Comparison of ENCODE assay signal across 22 cellular contexts in genomic region chr12:132199526-132200319, GRCh38. TPM values are rescaled to one million over a fixed set of nuclear protein-coding genes. Genes with fewer than 3 reads are reported as not detected.
A peak's percentile ranks its signal among the peaks of the same experiment; 100 is the strongest.
DNase-seq lines count a peak whose midpoint lies in the region; ATAC-seq and TF ChIP-seq lines count a peak whose summit lies in the region.
"Had no signal": no experiment of that assay in that cellular context is flagged by ENCODE, and none has a peak within 500 bp of the region (broad histone marks: within the 10 kb centered on the region; RNA-seq: fewer than 3 reads in every experiment).

No MANE protein-coding gene starts in this region.

- H2BK15ac ChIP-seq in mesenchymal stem cell (ENCODE audit: low read depth, poor library complexity, severe bottlenecking) (no peak overlapping the region), neuronal stem cell (ENCODE audit: low read length) (no peak overlapping the region)

- no peaks in the 10 kb centered on the region for H3K79me1 ChIP-seq in mesenchymal stem cell (replicated peaks; ENCODE audit: low read length, poor library complexity, severe bottlenecking)
- H3K79me1 ChIP-seq in neuronal stem cell (ENCODE audit: low read depth, low read length), result no peaks in the 10 kb centered on the region

- no peaks in the 10 kb centered on the region for H3K36me3 ChIP-seq in heart right ventricle
- H3K36me3 ChIP-seq in mesenchymal stem cell (ENCODE audit: control insufficient read depth in 1 of 2, insufficient read depth in 2 of 2, low read depth in 1 of 2, low read length in 2 of 2), result no peaks in the 10 kb centered on the region
- no peaks in the 10 kb centered on the region for H3K36me3 ChIP-seq in neuronal stem cell (replicated peaks in 1 of 2; ENCODE audit: control insufficient read depth in 2 of 2, insufficient read depth in 2 of 2, low read length in 2 of 2)
- H3K36me3 ChIP-seq: BE2C; BLaER1 treated with 17β-estradiol and CSF1 and Interleukin-3, amounts not matched to agents 10 nM and 100 nM had no signal

- ATAC-seq in Right ventricle myocardium inferior (no peak), heart right ventricle (no peak)
- ATAC-seq: GM12878, GM23338, HCT116 had no signal

- H3K9me3 Mint-ChIP-seq in chondrocyte (ENCODE audit: low read depth), result no peaks in the 10 kb centered on the region
- H3K9me3 Mint-ChIP-seq: CD4-positive, alpha-beta T cell; CD8-positive, alpha-beta memory T cell; GM23338; H9 had no signal

- H3K14ac ChIP-seq in mesenchymal stem cell (ENCODE audit: low read length in 2 of 2), result no peak overlapping the region
- H3K14ac ChIP-seq in neuronal stem cell (ENCODE audit: low read length), result peak overlapping the region; percentile 31

- H3K18ac ChIP-seq in mesenchymal stem cell (ENCODE audit: low read depth in 1 of 2, low read length in 2 of 2) (no peak overlapping the region), neuronal stem cell (ENCODE audit: low read length) (peak overlapping the region; percentile 35)

- H3K4ac ChIP-seq in mesenchymal stem cell (ENCODE audit: low read depth in 1 of 2, low read length in 2 of 2) (no peak overlapping the region), neuronal stem cell (ENCODE audit: low read length) (no peak overlapping the region)

- H3K4me3 Mint-ChIP-seq in chondrocyte (ENCODE audit: unreplicated experiment), result no peak overlapping the region
- H3K4me3 Mint-ChIP-seq: CD14-positive monocyte; CD4-positive, alpha-beta T cell; GM23338; H9 had no signal

- H3K9me3 ChIP-seq in heart right ventricle, result no peaks in the 10 kb centered on the region
- no peaks in the 10 kb centered on the region for H3K9me3 ChIP-seq in mesenchymal stem cell (ENCODE audit: control insufficient read depth, low read length)
- H3K9me3 ChIP-seq in neuronal stem cell (replicated peaks in 1 of 2; ENCODE audit: control insufficient read depth in 2 of 2, insufficient read depth in 1 of 2, low read depth in 1 of 2, low read length in 2 of 2), result no peaks in the 10 kb centered on the region
- H3K9me3 ChIP-seq: BE2C had no signal

- DNase-seq in Right ventricle myocardium inferior (ENCODE audit: missing footprints) (peak; percentile 63), heart right ventricle (no peak), mesenchymal stem cell (no peak), neuronal stem cell (ENCODE audit: low spot score) (no peak), NCI-H146 (lab: John Stamatoyannopoulos, UW) (no peak), chondrocyte (ENCODE audit: low spot score) (no peak), SIG-M5 (lab: John Stamatoyannopoulos, UW) (no peak)
- DNase-seq: AML-193; BE2C; CD4-positive, alpha-beta T cell; CD8-positive, alpha-beta memory T cell; DMS 273 treated with DMSO at 0.1 percent for 48 hours; DMS79; EL; GDM1; H9 had no signal

- peaks cover 0 to 75% (median 32%) of the 10 kb centered on the region in 7 donors for H3K27me3 ChIP-seq in heart right ventricle
- peaks cover 4 to 75% of the 10 kb centered on the region in 2 experiments for H3K27me3 ChIP-seq in mesenchymal stem cell (ENCODE audit: control insufficient read depth in 1 of 2, insufficient read depth in 1 of 2, low read length in 2 of 2)
- H3K27me3 ChIP-seq in neuronal stem cell (ENCODE audit: control insufficient read depth in 3 of 3, insufficient read depth in 3 of 3, low read depth in 1 of 3, low read length in 3 of 3), result peaks cover 0 to 85% (median 1%) of the 10 kb centered on the region in 3 experiments

- H4K8ac ChIP-seq in mesenchymal stem cell (ENCODE audit: low read length), result peak overlapping the region; percentile 17
- no peak overlapping the region for H4K8ac ChIP-seq in neuronal stem cell (ENCODE audit: low read depth, low read length)

- H2AK5ac ChIP-seq in mesenchymal stem cell (ENCODE audit: low read length, severe bottlenecking) (no peak overlapping the region), neuronal stem cell (ENCODE audit: low read depth, low read length) (no peak overlapping the region)

- H3K27ac Mint-ChIP-seq in chondrocyte (ENCODE audit: unreplicated experiment), result no peak overlapping the region
- H3K27ac Mint-ChIP-seq: CD14-positive monocyte; CD4-positive, alpha-beta T cell; CD8-positive, alpha-beta memory T cell; GM23338; H9 had no signal

- intact Hi-C loops in Right ventricle myocardium inferior (cut with DNase I), result no loop called here
- intact Hi-C loops in heart right ventricle (cut with DNase I), result no loop called here

- H3K27ac ChIP-seq in heart right ventricle, result no peak overlapping the region
- no peak overlapping the region for H3K27ac ChIP-seq in mesenchymal stem cell (ENCODE audit: low read length, poor library complexity, severe bottlenecking)
- H3K27ac ChIP-seq in neuronal stem cell (replicated peaks; ENCODE audit: low read length), result no peak overlapping the region
- H3K27ac ChIP-seq: 22Rv1; BLaER1 treated with 17β-estradiol and CSF1 and Interleukin-3, amounts not matched to agents 10 nM and 100 nM had no signal

- H3K4me2 ChIP-seq in mesenchymal stem cell (ENCODE audit: low read length, poor library complexity, severe bottlenecking) (no peak overlapping the region), neuronal stem cell (ENCODE audit: insufficient read depth, low read length, poor library complexity, severe bottlenecking) (no peak overlapping the region)
- H3K4me2 ChIP-seq: GM23338 had no signal

- no peaks in the 10 kb centered on the region for H3K36me3 Mint-ChIP-seq in chondrocyte (ENCODE audit: low read depth)
- H3K36me3 Mint-ChIP-seq: CD14-positive monocyte; CD8-positive, alpha-beta memory T cell had no signal

- 79% methylated on average over 24 of the region's 24 CpGs for WGBS in heart right ventricle, 2 donors
- 83% methylated on average over 24 of the region's 24 CpGs for WGBS in mesenchymal stem cell
- WGBS in neuronal stem cell (ENCODE audit: extremely low coverage in 2 of 2, insufficient read length in 2 of 2, insufficient replicate concordance in 1 of 2), 2 donors, result no CpG with 5 or more reads among the region's 24 CpGs

- H3K4me1 Mint-ChIP-seq in chondrocyte (ENCODE audit: low read depth), result no peaks in the 10 kb centered on the region
- H3K4me1 Mint-ChIP-seq: CD14-positive monocyte, GM23338, H9 had no signal

- no peak overlapping the region for H4K91ac ChIP-seq in mesenchymal stem cell (ENCODE audit: low read length)
- H4K91ac ChIP-seq in neuronal stem cell (ENCODE audit: low read depth, low read length, poor library complexity), result no peak overlapping the region

- H2BK120ac ChIP-seq in mesenchymal stem cell (ENCODE audit: low read depth, low read length) (no peak overlapping the region), neuronal stem cell (ENCODE audit: low read depth, low read length) (peak overlapping the region; percentile 17)

- TF ChIP-seq CTCF in heart right ventricle (IDR thresholded peaks at IDR 0.05) (no peak), chondrocyte (IDR thresholded peaks at IDR 0.05) (no peak)

- peaks cover 32% of the 10 kb centered on the region for H3K27me3 Mint-ChIP-seq in chondrocyte (ENCODE audit: low read depth)

- H3K4me1 ChIP-seq in heart right ventricle, result no peaks in the 10 kb centered on the region
- H3K4me1 ChIP-seq in mesenchymal stem cell (ENCODE audit: control insufficient read depth, insufficient read depth, low read depth, low read length), result no peaks in the 10 kb centered on the region
- peaks cover under 1 to 6% of the 10 kb centered on the region in 2 donors for H3K4me1 ChIP-seq in neuronal stem cell (ENCODE audit: control insufficient read depth in 2 of 2, insufficient read depth in 1 of 2, low read depth in 1 of 2, low read length in 2 of 2)
- H3K4me1 ChIP-seq: BE2C had no signal

- H3K23ac ChIP-seq in mesenchymal stem cell (ENCODE audit: low read length in 2 of 2), result no peak overlapping the region
- H3K23ac ChIP-seq in neuronal stem cell (ENCODE audit: low read depth, low read length, poor library complexity), result no peak overlapping the region

- no peak overlapping the region for H3K9ac ChIP-seq in mesenchymal stem cell (ENCODE audit: low read length)
- H3K9ac ChIP-seq in neuronal stem cell (ENCODE audit: low read depth, low read length, poor library complexity), result peak overlapping the region; percentile 39
- H3K9ac ChIP-seq: BLaER1 treated with 17β-estradiol and CSF1 and Interleukin-3, amounts not matched to agents 10 nM and 100 nM had no signal

- H3K4me3 ChIP-seq in heart right ventricle, result no peak overlapping the region
- no peak overlapping the region for H3K4me3 ChIP-seq in mesenchymal stem cell (ENCODE audit: insufficient read depth in 1 of 2, low read depth in 1 of 2, low read length in 2 of 2)
- no peak overlapping the region for H3K4me3 ChIP-seq in neuronal stem cell (ENCODE audit: low read length in 2 of 2)
- H3K4me3 ChIP-seq: BLaER1 treated with 17β-estradiol and CSF1 and Interleukin-3, amounts not matched to agents 10 nM and 100 nM; GM12878; GM23338 had no signal

- H2BK5ac ChIP-seq in mesenchymal stem cell (ENCODE audit: low read depth, low read length, poor library complexity, severe bottlenecking) (no peak overlapping the region), neuronal stem cell (ENCODE audit: low read length) (no peak overlapping the region)

- H2AFZ ChIP-seq in mesenchymal stem cell (ENCODE audit: low read depth, low read length) (no peak overlapping the region), neuronal stem cell (ENCODE audit: low read length) (no peak overlapping the region)
- H2AFZ ChIP-seq: GM23338 had no signal

- H2BK12ac ChIP-seq in mesenchymal stem cell (ENCODE audit: low read length in 2 of 2) (no peak overlapping the region), neuronal stem cell (ENCODE audit: low read length) (no peak overlapping the region)

RNA-seq across cellular contexts. Expression of gene NOC4L, which starts 55.5 kb away (rescaled TPM):
- total RNA-seq in Right ventricle myocardium inferior (9.2 TPM), heart right ventricle (10 to 100 TPM in 3 of 10 donors, 1 to 10 TPM in 7; 7.4 to 13.8 (median 9.0) TPM), chondrocyte (14.4 to 16.0 TPM (median 14.7 TPM) in 3 replicates)
- 10 to 100 TPM; 20.8 to 22.2 TPM for polyA plus RNA-seq in heart right ventricle
- polyA plus RNA-seq in mesenchymal stem cell (2013, experiment 1 of 2), result 16.6 TPM
- polyA plus RNA-seq in mesenchymal stem cell (2013, experiment 2 of 2), result 15.7 TPM
- polyA plus RNA-seq in neuronal stem cell (2013, experiment 1 of 2), result 24.2 TPM
- 24.1 TPM for polyA plus RNA-seq in neuronal stem cell (2013, experiment 2 of 2)

RNA-seq across cellular contexts. Expression of gene DDX51, which starts 55.6 kb away (rescaled TPM):
- 10.4 TPM for total RNA-seq in Right ventricle myocardium inferior
- total RNA-seq in heart right ventricle, result 10 to 100 TPM in 2 of 10 donors, 1 to 10 TPM in 8; 7.2 to 11.1 (median 8.6) TPM
- polyA plus RNA-seq in heart right ventricle, result 10 to 100 TPM; 12.4 to 19.9 TPM
- 4.3 TPM for polyA plus RNA-seq in mesenchymal stem cell (2013, experiment 1 of 2)
- 4.4 TPM for polyA plus RNA-seq in mesenchymal stem cell (2013, experiment 2 of 2)
- polyA plus RNA-seq in neuronal stem cell (2013, experiment 1 of 2), result 8.5 TPM
- 8.6 TPM for polyA plus RNA-seq in neuronal stem cell (2013, experiment 2 of 2)
- 7.9 to 10.1 TPM (median 9.6 TPM) in 3 replicates for total RNA-seq in chondrocyte
